1 cellular context compared by ENCODE assay signal in genomic region chr15:63895194-63895593, GRCh38.
TF ChIP-seq lines count a peak whose summit lies in the region.

No MANE protein-coding gene starts in this region.

TF ChIP-seq in K562, 482 proteins besides CTCF, POLR2A, EP300 and RAD21 (continued from another document and continues in another):
- TF ChIP-seq PML (IDR thresholded peaks at IDR 0.05; ENCODE audit: low read length) (peak; percentile 51; the same call in 1 of the 2 replicates), CBFA2T3 (IDR thresholded peaks at IDR 0.05) (peak; percentile 91), AFF1 (IDR thresholded peaks at IDR 0.05; ENCODE audit: low read depth in 1 of 2, partially characterized antibody in 2 of 2) (peak in 1 of 2 experiments; percentile 29), ZKSCAN8 (CRISPR knock-in tag; IDR thresholded peaks at IDR 0.05) (no peak), MXI1 (IDR thresholded peaks at IDR 0.05; ENCODE audit: low read depth, low read length) (no peak), RBFOX2 (IDR thresholded peaks at IDR 0.05; ENCODE audit: low read depth, low read length) (peak; percentile 53), SOX6 (IDR thresholded peaks at IDR 0.05) (peak; percentile 68), CXXC5 (CRISPR knock-in tag; IDR thresholded peaks at IDR 0.05) (peak; percentile 76), ARNT (IDR thresholded peaks at IDR 0.05) (0 out of 4 replicates have a peak, but pooled peaks of 1 of the 2 experiments have one; percentile 40), EP400 (IDR thresholded peaks at IDR 0.05) (peak; percentile 47), STAT5A (IDR thresholded peaks at IDR 0.05; ENCODE audit: borderline replicate concordance, low read length) (peak; percentile 65; the same call in 1 of the 2 replicates), TCF3 (CRISPR knock-in tag; IDR thresholded peaks at IDR 0.05) (peak; percentile 94), MYC (IDR thresholded peaks at IDR 0.05; ENCODE audit: low read depth, low read length) (peak; percentile 81), MYC (CRISPR knock-in tag; IDR thresholded peaks at IDR 0.05; ENCODE audit: borderline replicate concordance, low read depth) (no peak), DMBX1 (CRISPR knock-in tag; IDR thresholded peaks at IDR 0.05; ENCODE audit: borderline replicate concordance) (peak; percentile 66; the same call in 1 of the 2 replicates), ARHGAP35 (IDR thresholded peaks at IDR 0.05; ENCODE audit: partially characterized antibody) (no peak), ZNF124 (CRISPR knock-in tag; IDR thresholded peaks at IDR 0.05) (no peak), PKNOX1 (IDR thresholded peaks at IDR 0.05) (no peak), MTA2 (IDR thresholded peaks at IDR 0.05; ENCODE audit: low read depth) (peak; percentile 68), TEAD4 (IDR thresholded peaks at IDR 0.05; ENCODE audit: low read length) (peak; percentile 81), TEAD4 (CRISPR knock-in tag; IDR thresholded peaks at IDR 0.05; ENCODE audit: borderline replicate concordance) (no peak), PHTF2 (CRISPR knock-in tag; IDR thresholded peaks at IDR 0.05) (no peak), NFE2 (IDR thresholded peaks at IDR 0.05; ENCODE audit: low read depth) (0 out of 2 replicates have a peak, but pooled peaks have one; percentile 1), RCOR1 (IDR thresholded peaks at IDR 0.05; ENCODE audit: borderline replicate concordance in 1 of 2, low read depth in 2 of 2, low read length in 2 of 2) (peak; percentile 62 to 96; a peak in 3 of 4 replicates), ZNF217 (CRISPR knock-in tag; IDR thresholded peaks at IDR 0.05) (no peak), MBD2 (IDR thresholded peaks at IDR 0.05; ENCODE audit: borderline replicate concordance, low read depth) (peak; percentile 62), BCLAF1 (IDR thresholded peaks at IDR 0.05; ENCODE audit: borderline replicate concordance in 1 of 2, control insufficient read depth in 1 of 2, low read depth in 2 of 2, low read length in 1 of 2) (no peak), SMAD1 (IDR thresholded peaks at IDR 0.05; ENCODE audit: low read depth, low read length, partially characterized antibody) (peak; percentile 9), ZNF766 (CRISPR knock-in tag; conservative IDR thresholded peaks at IDR 0.05) (peak; percentile 82), MNT (conservative IDR thresholded peaks at IDR 0.05) (peak; percentile 33 to 54; a peak in 2 of 4 replicates), PRMT5 (CRISPR knock-in tag; IDR thresholded peaks at IDR 0.05) (no peak), BRD4 (IDR thresholded peaks at IDR 0.05) (no peak), CBX3 (IDR thresholded peaks at IDR 0.05; ENCODE audit: borderline replicate concordance in 1 of 2, low read length in 2 of 2) (peak in 1 of 2 experiments; percentile 57; a peak in 2 of 3 replicates), ZNF780A (CRISPR knock-in tag; IDR thresholded peaks at IDR 0.05) (no peak), SPI1 (IDR thresholded peaks at IDR 0.05; ENCODE audit: borderline replicate concordance, low read depth, low read length) (peak; percentile 89), SAFB2 (IDR thresholded peaks at IDR 0.05; ENCODE audit: borderline replicate concordance, low read depth, low read length, severe bottlenecking) (no peak), HOMEZ (CRISPR knock-in tag; IDR thresholded peaks at IDR 0.05) (no peak), ZNF134 (CRISPR knock-in tag; conservative IDR thresholded peaks at IDR 0.05) (no peak), PHF21A (IDR thresholded peaks at IDR 0.05; ENCODE audit: borderline replicate concordance, low read depth) (peak; percentile 58; the same call in 1 of the 2 replicates), POLR2G (IDR thresholded peaks at IDR 0.05; ENCODE audit: low read depth, low read length) (0 out of 2 replicates have a peak, but pooled peaks have one; percentile 29), GMEB1 (CRISPR knock-in tag; IDR thresholded peaks at IDR 0.05) (no peak), KLF16 (IDR thresholded peaks at IDR 0.05) (peak; percentile 75; the same call in 1 of the 2 replicates), ETV5 (CRISPR knock-in tag; IDR thresholded peaks at IDR 0.05; ENCODE audit: low read depth) (peak; percentile 97), ZFX (CRISPR knock-in tag; IDR thresholded peaks at IDR 0.05) (peak; percentile 45; the same call in 1 of the 2 replicates), EGR1 (conservative IDR thresholded peaks at IDR 0.05) (peak; percentile 73), HNRNPL (IDR thresholded peaks at IDR 0.05; ENCODE audit: low read depth, low read length) (no peak), GATAD2B (IDR thresholded peaks at IDR 0.05; ENCODE audit: borderline replicate concordance) (0 out of 2 replicates have a peak, but pooled peaks have one; percentile 19), MAZ (CRISPR knock-in tag; conservative IDR thresholded peaks at IDR 0.05 in 1 of 2, IDR thresholded peaks at IDR 0.05 in 1 of 2) (peak in 1 of 2 experiments; percentile 83; a peak in 3 of 4 replicates), E2F6 (IDR thresholded peaks at IDR 0.05; ENCODE audit: borderline replicate concordance in 1 of 2, extremely low read depth in 1 of 2, insufficient read depth in 1 of 2, insufficient read length in 1 of 2, low read depth in 1 of 2, low read length in 1 of 2, poor library complexity in 1 of 2, severe bottlenecking in 1 of 2) (peak in 1 of 2 experiments; percentile 40), GABPA (tag; conservative IDR thresholded peaks at IDR 0.05; ENCODE audit: low read depth) (peak; percentile 48; the same call in 1 of the 2 replicates), TOE1 (IDR thresholded peaks at IDR 0.05; ENCODE audit: borderline replicate concordance) (no peak), TOE1 (CRISPR knock-in tag; IDR thresholded peaks at IDR 0.05; ENCODE audit: borderline replicate concordance, low read depth) (no peak), GATA2 (CRISPR knock-in tag; IDR thresholded peaks at IDR 0.05) (peak; percentile 80), MLLT1 (IDR thresholded peaks at IDR 0.05) (0 out of 4 replicates have a peak, but pooled peaks of 1 of the 2 experiments have one; percentile 14), NFRKB (IDR thresholded peaks at IDR 0.05; ENCODE audit: low read depth) (no peak; the same call in 1 of the 2 replicates), SMARCA4 (IDR thresholded peaks at IDR 0.05) (peak; percentile 91), KDM1A (IDR thresholded peaks at IDR 0.05) (peak; percentile 32 to 34; a peak in 3 of 4 replicates), TAF9B (IDR thresholded peaks at IDR 0.05; ENCODE audit: partially characterized antibody) (peak; percentile 48)
